Comparison of ENCODE assay signal across 19 cellular contexts in genomic region chr9:104773118-104773517, GRCh38. TPM values are rescaled to one million over a fixed set of nuclear protein-coding genes. Genes with fewer than 3 reads are reported as not detected.
DNase-seq lines count a peak whose midpoint lies in the region; ATAC-seq and TF ChIP-seq lines count a peak whose summit lies in the region.
"Had no signal": no experiment of that assay in that cellular context is flagged by ENCODE, and none has a peak within 500 bp of the region (broad histone marks: within the 10 kb centered on the region; RNA-seq: fewer than 3 reads in every experiment).

No MANE protein-coding gene starts in this region.

- no peak overlapping the region for H3K9ac ChIP-seq in MM.1S (ENCODE audit: low read length)
- H3K9ac ChIP-seq in skeletal muscle tissue (ENCODE audit: low read depth in 1 of 3, low read length in 3 of 3), result peak overlapping the region; percentile 41 to 72 (median 66)

- H3K79me2 ChIP-seq in MM.1S (ENCODE audit: low read length), result no peaks in the 10 kb centered on the region

- no peak overlapping the region for H3K4me3 Mint-ChIP-seq in activated T-cell treated with anti-CD3 and anti-CD28 coated beads, Interleukin-2, amount 50 U/mL, for 24 hours
- no peak overlapping the region for H3K4me3 Mint-ChIP-seq in nephron progenitor cell
- H3K4me3 Mint-ChIP-seq: activated naive CD8-positive, alpha-beta T cell; brain; dendritic cell treated with granulocyte-macrophage colony-stimulating factor and Interleukin-4, amounts not matched to agents 40 ng/mL and 50 ng/mL, for 4 days; T-helper 2 cell treated with Interferon-gamma antibody and Interleukin-4, amounts not matched to agents 5 μg/mL and 100 μg/mL, for 36 hours had no signal

- H3K4me3 ChIP-seq in MM.1S (ENCODE audit: low read length) (no peak overlapping the region), coronary artery (no peak overlapping the region), skeletal muscle tissue (ENCODE audit: low read length in 3 of 3) (peak overlapping the region; percentile 10 to 52 (median 42))
- H3K4me3 ChIP-seq: ovary had no signal

- H4K20me1 ChIP-seq in MM.1S (ENCODE audit: insufficient read depth, low read length), result no peaks in the 10 kb centered on the region

- peaks cover 18% of the 10 kb centered on the region for H3F3A ChIP-seq in MM.1S (ENCODE audit: insufficient read depth, low read length)

- H3K4me1 ChIP-seq in MM.1S (ENCODE audit: low read length) (peaks cover 24% of the 10 kb centered on the region), skeletal muscle tissue (ENCODE audit: control insufficient read depth in 3 of 3, insufficient read depth in 3 of 3, low read length in 3 of 3) (peaks cover 19 to 27% (median 22%) of the 10 kb centered on the region in 3 donors)

- peak; percentile 0 for ATAC-seq in GM18909 (IDR thresholded peaks at IDR 0.05; ENCODE audit: poor library complexity, unreplicated experiment)
- ATAC-seq: PC-3 had no signal

- peak overlapping the region; percentile 18; the same call in 1 of the 2 replicates for H3K27ac ChIP-seq in MM.1S (ENCODE audit: low read length)
- peak overlapping the region; percentile 48 to 61 for H3K27ac ChIP-seq in coronary artery
- peak overlapping the region; percentile 88 for H3K27ac ChIP-seq in skeletal muscle tissue (ENCODE audit: low read depth, low read length)
- H3K27ac ChIP-seq: ovary had no signal

- H3K36me3 ChIP-seq in MM.1S (replicated peaks; ENCODE audit: insufficient read depth, low read length) (no peaks in the 10 kb centered on the region), skeletal muscle tissue (ENCODE audit: control insufficient read depth in 3 of 3, insufficient read depth in 3 of 3, low read length in 3 of 3) (no peaks in the 10 kb centered on the region)
- H3K36me3 ChIP-seq: ovary had no signal

- no peaks in the 10 kb centered on the region for H3K9me3 Mint-ChIP-seq in activated T-cell treated with anti-CD3 and anti-CD28 coated beads, Interleukin-2, amount 50 U/mL, for 24 hours
- no peaks in the 10 kb centered on the region for H3K9me3 Mint-ChIP-seq in nephron progenitor cell
- H3K9me3 Mint-ChIP-seq: brain; dendritic cell treated with granulocyte-macrophage colony-stimulating factor and Interleukin-4, amounts not matched to agents 40 ng/mL and 50 ng/mL, for 4 days; T-helper 2 cell treated with Interferon-gamma antibody and Interleukin-4, amounts not matched to agents 5 μg/mL and 100 μg/mL, for 36 hours had no signal

- no peaks in the 10 kb centered on the region for H3K27me3 Mint-ChIP-seq in activated T-cell treated with anti-CD3 and anti-CD28 coated beads, Interleukin-2, amount 50 U/mL, for 24 hours
- peaks cover 3% of the 10 kb centered on the region for H3K27me3 Mint-ChIP-seq in nephron progenitor cell (ENCODE audit: low read depth, poor library complexity)
- H3K27me3 Mint-ChIP-seq: activated naive CD8-positive, alpha-beta T cell; brain; dendritic cell treated with granulocyte-macrophage colony-stimulating factor and Interleukin-4, amounts not matched to agents 40 ng/mL and 50 ng/mL, for 4 days had no signal

- no peak overlapping the region for H3K27ac Mint-ChIP-seq in activated T-cell treated with anti-CD3 and anti-CD28 coated beads, Interleukin-2, amount 50 U/mL, for 24 hours
- no peak overlapping the region for H3K27ac Mint-ChIP-seq in nephron progenitor cell
- H3K27ac Mint-ChIP-seq: activated naive CD8-positive, alpha-beta T cell; brain; dendritic cell treated with granulocyte-macrophage colony-stimulating factor and Interleukin-4, amounts not matched to agents 40 ng/mL and 50 ng/mL, for 4 days; T-helper 2 cell treated with Interferon-gamma antibody and Interleukin-4, amounts not matched to agents 5 μg/mL and 100 μg/mL, for 36 hours had no signal

- no peaks in the 10 kb centered on the region for H3K4me1 Mint-ChIP-seq in activated T-cell treated with anti-CD3 and anti-CD28 coated beads, Interleukin-2, amount 50 U/mL, for 24 hours (ENCODE audit: low read depth)
- H3K4me1 Mint-ChIP-seq in nephron progenitor cell, result no peaks in the 10 kb centered on the region

- no peaks in the 10 kb centered on the region for H3K9me3 ChIP-seq in MM.1S (replicated peaks; ENCODE audit: insufficient read depth, low read length)
- H3K9me3 ChIP-seq in skeletal muscle tissue (ENCODE audit: control insufficient read depth in 3 of 3, low read length in 3 of 3), result no peaks in the 10 kb centered on the region
- H3K9me3 ChIP-seq: ovary had no signal

- DNase-seq in MM.1S (no peak), coronary artery (ENCODE audit: low spot score) (no peak), DMS153 treated with DMSO at 0.1 percent for 48 hours (lab: John Stamatoyannopoulos, UW; ENCODE audit: unreplicated experiment) (no peak), nephron progenitor cell (no peak)
- no peak for DNase-seq in activated CD8-positive, alpha-beta memory T cell treated with anti-CD3 and anti-CD28 coated beads for 24 hours
- no peak for DNase-seq in activated T-cell treated with anti-CD3 and anti-CD28 coated beads, Interleukin-2, amount 50 U/mL, for 24 hours
- DNase-seq: activated CD4-positive, CD25-positive, alpha-beta regulatory T cell; DMS153; NCI-H1048; NCI-H2107; ovary; PC-3; stimulated activated CD8-positive, alpha-beta memory T cell treated with anti-CD3 and anti-CD28 coated beads, Interleukin-4, amount 100 ng/mL, for 48 hours had no signal

- TF ChIP-seq CTCF in MM.1S (IDR thresholded peaks at IDR 0.05; ENCODE audit: low read length) (no peak), coronary artery (IDR thresholded peaks at IDR 0.05) (no peak), nephron progenitor cell (IDR thresholded peaks at IDR 0.05) (no peak)

- H3K9me2 ChIP-seq in MM.1S (replicated peaks; ENCODE audit: insufficient read depth, low read length), result no peaks in the 10 kb centered on the region

- H3K4me2 ChIP-seq in MM.1S (ENCODE audit: low read depth, low read length), result peak overlapping the region; percentile 65

- 0 out of 2 replicates have a peak overlapping the region, but pooled peaks have one; percentile 22 for H2AFZ ChIP-seq in MM.1S (ENCODE audit: low read length)

- no peaks in the 10 kb centered on the region for H3K36me3 Mint-ChIP-seq in activated T-cell treated with anti-CD3 and anti-CD28 coated beads, Interleukin-2, amount 50 U/mL, for 24 hours (ENCODE audit: low read depth)
- peaks cover 16% of the 10 kb centered on the region for H3K36me3 Mint-ChIP-seq in nephron progenitor cell (ENCODE audit: low read depth)
- H3K36me3 Mint-ChIP-seq: activated naive CD8-positive, alpha-beta T cell had no signal

- H3K27me3 ChIP-seq in MM.1S (replicated peaks; ENCODE audit: insufficient read depth, low read length), result no peaks in the 10 kb centered on the region
- H3K27me3 ChIP-seq in skeletal muscle tissue (ENCODE audit: control insufficient read depth in 3 of 3, insufficient read depth in 3 of 3, low read length in 3 of 3), result no peaks in the 10 kb centered on the region
- H3K27me3 ChIP-seq: ovary had no signal

RNA-seq across cellular contexts. Expression of gene NIPSNAP3B, which starts 9.2 kb away (rescaled TPM):
- 9.9 TPM for total RNA-seq in skeletal muscle tissue

RNA-seq across cellular contexts. Expression of gene NIPSNAP3A, which starts 25.6 kb away (rescaled TPM):
- 45.4 TPM for total RNA-seq in skeletal muscle tissue

Comparison
In these comparisons a context has a peak if more than half of its experiments do, and no peak if none do; other contexts are left out.
1. H3K27ac ChIP-seq: peak in every context shown above with its lines; median percentile 88 in skeletal muscle tissue; 54 in coronary artery; 18 in MM.1S.
2. H3K4me3 ChIP-seq: peak in skeletal muscle tissue (3 of 3); none in MM.1S (single experiment) and coronary artery (single experiment).